Comparison of ENCODE assay signal across 15 cellular contexts in the genomic region with DNA sequence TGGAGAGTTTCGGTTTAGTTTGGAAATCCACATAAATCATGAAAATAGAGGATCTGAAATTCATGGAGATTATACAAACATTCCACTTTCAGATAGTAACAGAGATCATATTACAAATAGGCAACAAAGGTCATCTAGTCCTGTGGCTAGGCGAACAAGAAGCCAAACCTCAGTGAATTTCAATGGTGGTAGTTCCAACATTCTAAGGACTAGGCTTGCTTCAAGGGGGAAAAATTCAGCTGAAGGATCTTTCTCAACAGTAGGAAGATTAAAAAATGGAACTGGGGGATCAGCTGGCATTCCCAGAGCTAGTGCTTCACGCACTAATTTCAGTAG. TPM values are rescaled to one million over a fixed set of nuclear protein-coding genes. Genes with fewer than 3 reads are reported as not detected.
DNase-seq lines count a peak whose midpoint lies in the region; ATAC-seq, FAIRE-seq and TF ChIP-seq lines count a peak whose summit lies in the region.
"Had no signal": no experiment of that assay in that cellular context is flagged by ENCODE, and none has a peak within 500 bp of the region (broad histone marks: within the 10 kb centered on the region; RNA-seq: fewer than 3 reads in every experiment).

No MANE protein-coding gene starts in this region.

- no peak overlapping the region for H3K4me3 Mint-ChIP-seq in CD8-positive, alpha-beta T cell

- no TSS peak for BruUV-seq in PC-9 (replicated peaks; lab: Mats Ljungman, UMichigan)
- BruUV-seq in PC-3 (replicated peaks; lab: Mats Ljungman, UMichigan): no TSS peak

- peaks cover 34% of the 10 kb centered on the region for H3K36me3 Mint-ChIP-seq in CD8-positive, alpha-beta T cell

- H3K27ac ChIP-seq in CD8-positive, alpha-beta T cell (ENCODE audit: low read depth, low read length): no peak overlapping the region
- H3K27ac ChIP-seq in PC-9: no peak overlapping the region
- peak overlapping the region in 1 of 4 donors; percentile 10 for H3K27ac ChIP-seq in pancreas
- no peak overlapping the region for H3K27ac ChIP-seq in PC-3 (ENCODE audit: low read length)
- H3K27ac ChIP-seq: BLaER1, brain microvascular endothelial cell had no signal

- H3K9me2 ChIP-seq in PC-9 (ENCODE audit: insufficient read depth) (no peaks in the 10 kb centered on the region), PC-3 (replicated peaks; ENCODE audit: low read length) (no peaks in the 10 kb centered on the region)

- intact Hi-C loops in CD8-positive, alpha-beta T cell (cut with DNase I, micrococcal nuclease): no loop called here
- intact Hi-C loops in PC-9 (cut with micrococcal nuclease; ENCODE audit: unreplicated experiment): no loop called here
- intact Hi-C loops in pancreas (cut with DNase I): no loop called here
- intact Hi-C loops in PC-3 (cut with micrococcal nuclease): no loop called here

- H3K27me3 ChIP-seq in CD8-positive, alpha-beta T cell (ENCODE audit: insufficient read depth, low read length): no peaks in the 10 kb centered on the region
- no peaks in the 10 kb centered on the region for H3K27me3 ChIP-seq in PC-9 (ENCODE audit: insufficient read depth, low read depth)
- no peaks in the 10 kb centered on the region for H3K27me3 ChIP-seq in pancreas
- no peaks in the 10 kb centered on the region for H3K27me3 ChIP-seq in PC-3 (ENCODE audit: low read length)
- H3K27me3 ChIP-seq: BLaER1, brain microvascular endothelial cell had no signal

- TF ChIP-seq CTCF in CD8-positive, alpha-beta T cell (IDR thresholded peaks at IDR 0.05): no peak
- TF ChIP-seq CTCF in PC-9 (conservative IDR thresholded peaks at IDR 0.05) (no peak), astrocyte of the spinal cord (IDR thresholded peaks at IDR 0.05; ENCODE audit: low read depth, low read length) (no peak), pancreas (IDR thresholded peaks at IDR 0.05) (no peak), PC-3 (conservative IDR thresholded peaks at IDR 0.05; ENCODE audit: low read depth, low read length) (no peak)

- in situ Hi-C loops in astrocyte of the spinal cord (cut with HindIII; ENCODE audit: low sequenced_read_pairs): no loop called here

- H3K4me1 ChIP-seq in CD8-positive, alpha-beta T cell (ENCODE audit: insufficient read depth, low read length): peaks cover 94% of the 10 kb centered on the region
- H3K4me1 ChIP-seq in PC-9 (replicated peaks; ENCODE audit: insufficient read depth): peaks cover 22% of the 10 kb centered on the region
- H3K4me1 ChIP-seq in pancreas: peaks cover 8 to 33% (median 19%) of the 10 kb centered on the region in 3 donors
- H3K4me1 ChIP-seq in PC-3 (ENCODE audit: insufficient read depth, low read length): peaks cover 20% of the 10 kb centered on the region

- CTCF ChIA-PET in CD8-positive, alpha-beta T cell (lab: Charles Lee): interaction anchor here (1.2 to 1.6 kb wide), 2 partner anchors 11 to 551 kb away, joined by 3 to 4 read pairs; no protein-coding TSS in a partner anchor
- CTCF ChIA-PET in PC-9 (lab: Charles Lee): no interaction called here
- CTCF ChIA-PET in PC-3 (lab: Charles Lee): no interaction called here

- WGBS in pancreas, 2 donors: 43 to 45% methylated on average over 3 of the region's 3 CpGs

- no peak for DNase-seq in CD8-positive, alpha-beta T cell
- DNase-seq in PC-9: no peak
- DNase-seq in astrocyte of the spinal cord (ENCODE audit: low read depth, low spot score): peak; percentile 15
- DNase-seq in pancreas: no peak
- no peak for DNase-seq in PC-3
- no peak for DNase-seq in effector CD4-positive, alpha-beta T cell
- DNase-seq in hypothalamus (lab: John Stamatoyannopoulos, UW): no peak
- DNase-seq: brain microvascular endothelial cell, HCEC 1CT, KG1, NCI-H1417, NCI-H2227 treated with DMSO at 0.1 percent for 48 hours had no signal

- FAIRE-seq in pancreas (lab: Jason Lieb, UNC): no peak
- FAIRE-seq: frontal cortex had no signal

- H3K4me2 ChIP-seq in PC-9 (peak overlapping the region; percentile 36), PC-3 (ENCODE audit: low read length) (no peak overlapping the region)
- H3K4me2 ChIP-seq: BLaER1 had no signal

- H3K36me3 ChIP-seq in CD8-positive, alpha-beta T cell (ENCODE audit: insufficient read depth, low read length): no peaks in the 10 kb centered on the region
- H3K36me3 ChIP-seq in PC-9 (ENCODE audit: low read depth): no peaks in the 10 kb centered on the region
- H3K36me3 ChIP-seq in pancreas: no peaks in the 10 kb centered on the region
- no peaks in the 10 kb centered on the region for H3K36me3 ChIP-seq in PC-3 (ENCODE audit: low read depth, low read length)
- H3K36me3 ChIP-seq: brain microvascular endothelial cell had no signal

- no peak overlapping the region for H3K9ac ChIP-seq in PC-3 (ENCODE audit: low read length)
- H3K9ac ChIP-seq: BLaER1 had no signal

- H3F3A ChIP-seq in PC-9 (ENCODE audit: insufficient read depth, low read depth): peaks cover 4% of the 10 kb centered on the region; the same call in 1 of the 2 replicates
- H3F3A ChIP-seq in PC-3 (ENCODE audit: low read length, unreplicated experiment): no peaks in the 10 kb centered on the region

- H3K9me3 ChIP-seq in CD8-positive, alpha-beta T cell (ENCODE audit: low read length): no peaks in the 10 kb centered on the region
- H3K9me3 ChIP-seq in PC-9 (ENCODE audit: insufficient read depth, low read depth): no peaks in the 10 kb centered on the region
- no peaks in the 10 kb centered on the region for H3K9me3 ChIP-seq in pancreas
- H3K9me3 ChIP-seq in PC-3 (ENCODE audit: low read length): no peaks in the 10 kb centered on the region

- POLR2A ChIA-PET in CD8-positive, alpha-beta T cell (lab: Charles Lee): no interaction called here
- POLR2A ChIA-PET in PC-9 (lab: Charles Lee; ENCODE audit: unreplicated experiment): interaction anchor here (0.6 kb wide), 1 partner anchor 13 kb away, joined by 3 read pairs; no protein-coding TSS in a partner anchor
- POLR2A ChIA-PET in PC-3 (lab: Charles Lee; ENCODE audit: unreplicated experiment): no interaction called here

- no peaks in the 10 kb centered on the region for H3K9me3 Mint-ChIP-seq in CD8-positive, alpha-beta T cell

- H3K4me1 Mint-ChIP-seq in CD8-positive, alpha-beta T cell (ENCODE audit: low read depth): peaks cover 90% of the 10 kb centered on the region

- H3K79me2 ChIP-seq in PC-9 (ENCODE audit: low read depth) (peaks cover 28% of the 10 kb centered on the region; the same call in 1 of the 2 replicates), PC-3 (ENCODE audit: low read length) (peaks cover 21% of the 10 kb centered on the region; the same call in 1 of the 2 replicates)

- no peak overlapping the region for H2AFZ ChIP-seq in PC-9
- H2AFZ ChIP-seq in PC-3 (ENCODE audit: low read length): no peak overlapping the region

- H4K20me1 ChIP-seq in PC-9 (ENCODE audit: insufficient read depth) (no peaks in the 10 kb centered on the region), PC-3 (ENCODE audit: low read length) (no peaks in the 10 kb centered on the region)

- no peak overlapping the region for H3K4me3 ChIP-seq in CD8-positive, alpha-beta T cell (ENCODE audit: low read depth, low read length)
- H3K4me3 ChIP-seq in PC-9 (no peak overlapping the region), astrocyte of the spinal cord (ENCODE audit: low read depth, low read length) (no peak overlapping the region), pancreas (no peak overlapping the region), PC-3 (ENCODE audit: low read length) (no peak overlapping the region)
- H3K4me3 ChIP-seq: BLaER1 had no signal

- H3K27me3 Mint-ChIP-seq in CD8-positive, alpha-beta T cell (ENCODE audit: low read depth): no peaks in the 10 kb centered on the region

- H3K27ac Mint-ChIP-seq in CD8-positive, alpha-beta T cell: peak overlapping the region; percentile 92

- ATAC-seq in CD8-positive, alpha-beta T cell: no peak
- ATAC-seq in pancreas: peak; percentile 24 to 69 (median 64)
- no peak for ATAC-seq in PC-3
- ATAC-seq in GM18498 (IDR thresholded peaks at IDR 0.05; ENCODE audit: unreplicated experiment): no peak

RNA-seq across cellular contexts. Expression of a gene that starts 47.0 kb away (rescaled TPM):
- total RNA-seq in CD8-positive, alpha-beta T cell: 10 to 100 TPM; 97.2 to 97.3 TPM
- 9.0 and 10.5 TPM in 2 replicates for total RNA-seq in PC-9 (2021)
- 10 to 100 TPM; 12.6 to 21.9 (median 16.1) TPM for total RNA-seq in pancreas
- 10 to 100 TPM in 1 of 2 donors, 1 to 10 TPM in 1; 3.8 to 10.2 TPM for polyA plus RNA-seq in pancreas
- total RNA-seq in PC-3 (2014; rRNA removed): 2.7 and 3.5 TPM in 2 replicates

Comparison
In these comparisons a context has a peak if more than half of its experiments do, and no peak if none do; other contexts are left out.
1. ATAC-seq: peak in pancreas (4 of 4); none in CD8-positive, alpha-beta T cell (single experiment), PC-3 (single experiment) and GM18498 (single experiment).